In genomic region chr20:8404912-8405635, GRCh38 we compare ENCODE assay signal across 17 cellular contexts.
A peak's percentile ranks its signal among the peaks of the same experiment; 100 is the strongest.
DNase-seq lines count a peak whose midpoint lies in the region; ATAC-seq and TF ChIP-seq lines count a peak whose summit lies in the region.
"Had no signal": no experiment of that assay in that cellular context is flagged by ENCODE, and none has a peak within 500 bp of the region (broad histone marks: within the 10 kb centered on the region; RNA-seq: fewer than 3 reads in every experiment).

No MANE protein-coding gene starts in this region.

- DNase-seq in CD1c-positive myeloid dendritic cell (ENCODE audit: extremely low spot score) (peak; percentile 11), NCI-H69 (lab: John Stamatoyannopoulos, UW) (peak; percentile 48), left ventricle myocardium superior (no peak), kidney glomerular epithelial cell (lab: John Stamatoyannopoulos, UW) (no peak), coronary artery (ENCODE audit: low spot score) (no peak), left colon (no peak)
- DNase-seq: CD8-positive, alpha-beta memory T cell; DND-41; GF-D8; HCEC 1CT; KG1; NCI-H1105 treated with DMSO at 0.1 percent for 48 hours; NCI-H187; NCI-H748 treated with DMSO at 0.1 percent for 48 hours; SHP77 treated with DMSO at 0.1 percent for 48 hours had no signal

- H3K4me3 ChIP-seq in coronary artery: no peak overlapping the region

- no peak overlapping the region for H3K27ac ChIP-seq in coronary artery

- peak; percentile 25 for ATAC-seq in GM18519 (IDR thresholded peaks at IDR 0.05; ENCODE audit: low FRiP score, unreplicated experiment)
- peak; percentile 88 for ATAC-seq in left ventricle myocardium superior
- no peak for ATAC-seq in left colon
- ATAC-seq: Panc1 had no signal

- intact Hi-C loops in left ventricle myocardium superior (cut with micrococcal nuclease) (no loop called here), left colon (cut with DNase I, micrococcal nuclease) (no loop called here)

- no peak for TF ChIP-seq CTCF in coronary artery (IDR thresholded peaks at IDR 0.05)

Comparison
In these comparisons a context has a peak if more than half of its experiments do, and no peak if none do; other contexts are left out.
1. DNase-seq: peak in CD1c-positive myeloid dendritic cell (single experiment) and NCI-H69 (single experiment); none in left ventricle myocardium superior (single experiment), kidney glomerular epithelial cell (single experiment), coronary artery (single experiment) and left colon (0 of 2).